8 cellular contexts compared by ENCODE assay signal in genomic region chr12:123971449-123971769, GRCh38.
DNase-seq lines count a peak whose midpoint lies in the region; ATAC-seq and TF ChIP-seq lines count a peak whose summit lies in the region.

No MANE protein-coding gene starts in this region.

- H3K27me3 ChIP-seq in mucosa of stomach (ENCODE audit: control insufficient read depth, insufficient read depth, low read length) = no peaks in the 10 kb centered on the region

- peak overlapping the region; percentile 85 for H3K27ac Mint-ChIP-seq in stimulated activated naive CD8-positive, alpha-beta T cell treated with anti-CD3 and anti-CD28 coated beads, Interleukin-15, Interleukin-2, amounts not matched to agents 100 ng/mL and 50 ng/mL, for 24 hours

- H3K4me1 Mint-ChIP-seq in stimulated activated naive CD8-positive, alpha-beta T cell treated with anti-CD3 and anti-CD28 coated beads, Interleukin-15, Interleukin-2, amounts not matched to agents 100 ng/mL and 50 ng/mL, for 24 hours (ENCODE audit: low read depth) = peaks cover 52% of the 10 kb centered on the region

- H3K9me3 Mint-ChIP-seq in stimulated activated naive CD8-positive, alpha-beta T cell treated with anti-CD3 and anti-CD28 coated beads, Interleukin-15, Interleukin-2, amounts not matched to agents 100 ng/mL and 50 ng/mL, for 24 hours = no peaks in the 10 kb centered on the region

- no peaks in the 10 kb centered on the region for H3K9me3 ChIP-seq in mucosa of stomach (ENCODE audit: control insufficient read depth, low read length)

- H3K36me3 Mint-ChIP-seq in stimulated activated naive CD8-positive, alpha-beta T cell treated with anti-CD3 and anti-CD28 coated beads, Interleukin-15, Interleukin-2, amounts not matched to agents 100 ng/mL and 50 ng/mL, for 24 hours (ENCODE audit: low read depth) = peaks cover 27% of the 10 kb centered on the region

- H3K36me3 ChIP-seq in mucosa of stomach (ENCODE audit: control insufficient read depth, insufficient read depth, low read length) = peaks cover 4% of the 10 kb centered on the region

- ATAC-seq in stimulated activated naive CD8-positive, alpha-beta T cell treated with anti-CD3 and anti-CD28 coated beads, Interleukin-15, Interleukin-2, amounts not matched to agents 100 U/mL and 50 U/mL, for 24 hours = no peak
- no peak for ATAC-seq in HG02970 (IDR thresholded peaks at IDR 0.05; ENCODE audit: low FRiP score, unreplicated experiment)

- no peak for TF ChIP-seq CTCF in cardiac fibroblast (IDR thresholded peaks at IDR 0.05; ENCODE audit: low read depth, low read length)

- H3K4me3 Mint-ChIP-seq in stimulated activated naive CD8-positive, alpha-beta T cell treated with anti-CD3 and anti-CD28 coated beads, Interleukin-15, Interleukin-2, amounts not matched to agents 100 ng/mL and 50 ng/mL, for 24 hours = peak overlapping the region; percentile 91

- H3K27me3 Mint-ChIP-seq in stimulated activated naive CD8-positive, alpha-beta T cell treated with anti-CD3 and anti-CD28 coated beads, Interleukin-15, Interleukin-2, amounts not matched to agents 100 ng/mL and 50 ng/mL, for 24 hours = no peaks in the 10 kb centered on the region

- H3K4me3 ChIP-seq in cardiac fibroblast (replicated peaks in 1 of 2; ENCODE audit: low read depth in 2 of 2, low read length in 2 of 2) = peak overlapping the region; percentile 80 to 83
- H3K4me3 ChIP-seq in mucosa of stomach (ENCODE audit: low read length) = peak overlapping the region; percentile 71

- DNase-seq in stimulated activated naive CD8-positive, alpha-beta T cell treated with anti-CD3 and anti-CD28 coated beads, Interleukin-15, Interleukin-2, amounts not matched to agents 100 U/mL and 50 U/mL, for 24 hours = no peak
- DNase-seq in cardiac fibroblast (ENCODE audit: low read depth in 2 of 2) = peak in 1 of 2 donors; percentile 53
- no peak for DNase-seq in NCI-H1092 treated with DMSO at 0.1 percent for 48 hours (lab: John Stamatoyannopoulos, UW)
- DNase-seq in NCI-H526 (lab: John Stamatoyannopoulos, UW) = no peak
- no peak for DNase-seq in LoVo (ENCODE audit: low spot score)

- peak overlapping the region; percentile 76 for H3K9ac ChIP-seq in mucosa of stomach (ENCODE audit: low read length)

- peaks cover 11% of the 10 kb centered on the region for H3K4me1 ChIP-seq in mucosa of stomach (ENCODE audit: control insufficient read depth, insufficient read depth, low read length)
